Comparison of ENCODE assay signal across 13 cellular contexts in genomic region chr7:13099197-13099795, GRCh38.
DNase-seq lines count a peak whose midpoint lies in the region; ATAC-seq and TF ChIP-seq lines count a peak whose summit lies in the region.
"Had no signal": no experiment of that assay in that cellular context is flagged by ENCODE, and none has a peak within 500 bp of the region (broad histone marks: within the 10 kb centered on the region; RNA-seq: fewer than 3 reads in every experiment).

No MANE protein-coding gene starts in this region.

- ATAC-seq in activated CD8-positive, alpha-beta T cell treated with anti-CD3 and anti-CD28 coated beads for 36 hours = peak; percentile 65
- ATAC-seq in activated CD8-positive, alpha-beta T cell treated with anti-CD3 and anti-CD28 coated beads, Interleukin-2, amount 10 ng/mL, durations not matched to agents 7 days and 5 days = no peak
- peak; percentile 47 for ATAC-seq in HG02623 (IDR thresholded peaks at IDR 0.05; ENCODE audit: unreplicated experiment)
- ATAC-seq in RWPE2 (ENCODE audit: low read depth) = peak; percentile 96

- H3K4me3 Mint-ChIP-seq in activated CD8-positive, alpha-beta T cell treated with anti-CD3 and anti-CD28 coated beads for 36 hours = no peak overlapping the region
- H3K4me3 Mint-ChIP-seq in activated CD8-positive, alpha-beta T cell treated with anti-CD3 and anti-CD28 coated beads, Interleukin-2, amount 10 ng/mL, durations not matched to agents 7 days and 5 days = no peak overlapping the region
- no peak overlapping the region for H3K4me3 Mint-ChIP-seq in nephron progenitor cell
- H3K4me3 Mint-ChIP-seq: activated CD4-positive, alpha-beta T cell treated with anti-CD3 and anti-CD28 coated beads, Interleukin-2, amount 10 ng/mL, durations not matched to agents 24 days and 14 days had no signal

- H3K27ac ChIP-seq in RWPE2 (ENCODE audit: poor library complexity, severe bottlenecking) (no peak overlapping the region), substantia nigra (ENCODE audit: low read depth, low read length, poor library complexity, severe bottlenecking) (no peak overlapping the region)
- H3K27ac ChIP-seq: parathyroid adenoma had no signal

- H3K36me3 Mint-ChIP-seq in activated CD8-positive, alpha-beta T cell treated with anti-CD3 and anti-CD28 coated beads for 36 hours (ENCODE audit: low read depth) = no peaks in the 10 kb centered on the region
- H3K36me3 Mint-ChIP-seq in activated CD8-positive, alpha-beta T cell treated with anti-CD3 and anti-CD28 coated beads, Interleukin-2, amount 10 ng/mL, durations not matched to agents 7 days and 5 days (ENCODE audit: low read depth) = no peaks in the 10 kb centered on the region
- peaks cover 8% of the 10 kb centered on the region for H3K36me3 Mint-ChIP-seq in nephron progenitor cell (ENCODE audit: low read depth)

- intact Hi-C loops in activated CD8-positive, alpha-beta T cell treated with anti-CD3 and anti-CD28 coated beads for 36 hours (cut with micrococcal nuclease) = no loop called here

- peaks cover 9% of the 10 kb centered on the region for H3K4me1 ChIP-seq in RWPE2 (ENCODE audit: insufficient read depth, poor library complexity, severe bottlenecking)
- H3K4me1 ChIP-seq: parathyroid adenoma had no signal

- H3K9me3 Mint-ChIP-seq in activated CD8-positive, alpha-beta T cell treated with anti-CD3 and anti-CD28 coated beads for 36 hours = no peaks in the 10 kb centered on the region
- no peaks in the 10 kb centered on the region for H3K9me3 Mint-ChIP-seq in activated CD8-positive, alpha-beta T cell treated with anti-CD3 and anti-CD28 coated beads, Interleukin-2, amount 10 ng/mL, durations not matched to agents 7 days and 5 days (ENCODE audit: insufficient read depth)
- peaks cover 16% of the 10 kb centered on the region for H3K9me3 Mint-ChIP-seq in nephron progenitor cell
- H3K9me3 Mint-ChIP-seq: activated CD4-positive, alpha-beta T cell treated with anti-CD3 and anti-CD28 coated beads, Interleukin-2, amount 10 ng/mL, durations not matched to agents 24 days and 14 days had no signal

- H3K4me3 ChIP-seq in RWPE2 (ENCODE audit: severe bottlenecking) = no peak overlapping the region

- H3K36me3 ChIP-seq in RWPE2 (ENCODE audit: low read depth) = no peaks in the 10 kb centered on the region

- H3K9me3 ChIP-seq in RWPE2 (ENCODE audit: severe bottlenecking) = no peaks in the 10 kb centered on the region

- peaks cover 2% of the 10 kb centered on the region for H3K27me3 Mint-ChIP-seq in activated CD8-positive, alpha-beta T cell treated with anti-CD3 and anti-CD28 coated beads for 36 hours
- no peaks in the 10 kb centered on the region for H3K27me3 Mint-ChIP-seq in activated CD8-positive, alpha-beta T cell treated with anti-CD3 and anti-CD28 coated beads, Interleukin-2, amount 10 ng/mL, durations not matched to agents 7 days and 5 days (ENCODE audit: low read depth)
- H3K27me3 Mint-ChIP-seq in nephron progenitor cell (ENCODE audit: low read depth, poor library complexity) = no peaks in the 10 kb centered on the region
- H3K27me3 Mint-ChIP-seq: activated CD4-positive, alpha-beta T cell treated with anti-CD3 and anti-CD28 coated beads, Interleukin-2, amount 10 ng/mL, durations not matched to agents 24 days and 14 days had no signal

- POLR2A ChIA-PET in activated CD8-positive, alpha-beta T cell treated with anti-CD3 and anti-CD28 coated beads for 36 hours (lab: Charles Lee) = no interaction called here
- POLR2A ChIA-PET in activated CD8-positive, alpha-beta T cell treated with anti-CD3 and anti-CD28 coated beads, Interleukin-2, amount 10 ng/mL, durations not matched to agents 7 days and 5 days (lab: Charles Lee) = no interaction called here

- CTCF ChIA-PET in activated CD8-positive, alpha-beta T cell treated with anti-CD3 and anti-CD28 coated beads for 36 hours (lab: Charles Lee) = no interaction called here
- CTCF ChIA-PET in activated CD8-positive, alpha-beta T cell treated with anti-CD3 and anti-CD28 coated beads, Interleukin-2, amount 10 ng/mL, durations not matched to agents 7 days and 5 days (lab: Charles Lee) = no interaction called here

- no peak overlapping the region for H3K27ac Mint-ChIP-seq in activated CD8-positive, alpha-beta T cell treated with anti-CD3 and anti-CD28 coated beads for 36 hours
- no peak overlapping the region for H3K27ac Mint-ChIP-seq in activated CD8-positive, alpha-beta T cell treated with anti-CD3 and anti-CD28 coated beads, Interleukin-2, amount 10 ng/mL, durations not matched to agents 7 days and 5 days
- peak overlapping the region; percentile 3 for H3K27ac Mint-ChIP-seq in nephron progenitor cell
- H3K27ac Mint-ChIP-seq: activated CD4-positive, alpha-beta T cell treated with anti-CD3 and anti-CD28 coated beads, Interleukin-2, amount 10 ng/mL, durations not matched to agents 24 days and 14 days had no signal

- no peaks in the 10 kb centered on the region for H3K4me1 Mint-ChIP-seq in activated CD8-positive, alpha-beta T cell treated with anti-CD3 and anti-CD28 coated beads for 36 hours (ENCODE audit: low read depth)
- H3K4me1 Mint-ChIP-seq in activated CD8-positive, alpha-beta T cell treated with anti-CD3 and anti-CD28 coated beads, Interleukin-2, amount 10 ng/mL, durations not matched to agents 7 days and 5 days (ENCODE audit: low read depth) = no peaks in the 10 kb centered on the region
- H3K4me1 Mint-ChIP-seq in nephron progenitor cell = peaks cover 32% of the 10 kb centered on the region

- no peak for TF ChIP-seq CTCF in activated CD8-positive, alpha-beta T cell treated with anti-CD3 and anti-CD28 coated beads for 36 hours (IDR thresholded peaks at IDR 0.05)
- no peak for TF ChIP-seq CTCF in RWPE2 (IDR thresholded peaks at IDR 0.05; ENCODE audit: poor library complexity, severe bottlenecking)
- TF ChIP-seq CTCF in nephron progenitor cell (IDR thresholded peaks at IDR 0.05) = no peak

- H3K27me3 ChIP-seq in RWPE2 (ENCODE audit: insufficient read depth, poor library complexity, severe bottlenecking) = no peaks in the 10 kb centered on the region

- peak; percentile 3 for DNase-seq in activated CD8-positive, alpha-beta T cell treated with anti-CD3 and anti-CD28 coated beads for 36 hours
- DNase-seq in activated CD8-positive, alpha-beta T cell treated with anti-CD3 and anti-CD28 coated beads, Interleukin-2, amount 10 ng/mL, durations not matched to agents 7 days and 5 days = no peak
- DNase-seq in RWPE2 (ENCODE audit: low spot score) (no peak), nephron progenitor cell (no peak), substantia nigra (lab: John Stamatoyannopoulos, UW) (no peak), GF-D8 (lab: John Stamatoyannopoulos, UW) (no peak), AML-193 (lab: John Stamatoyannopoulos, UW) (no peak)
- DNase-seq: activated CD4-positive, alpha-beta T cell treated with anti-CD3 and anti-CD28 coated beads, Interleukin-2, amount 10 ng/mL, durations not matched to agents 24 days and 14 days; GDM1; NCI-H187 treated with DMSO at 0.1 percent for 48 hours; Right ventricle myocardium superior had no signal
